Comparison of ENCODE assay signal across 35 cellular contexts in the genomic region with DNA sequence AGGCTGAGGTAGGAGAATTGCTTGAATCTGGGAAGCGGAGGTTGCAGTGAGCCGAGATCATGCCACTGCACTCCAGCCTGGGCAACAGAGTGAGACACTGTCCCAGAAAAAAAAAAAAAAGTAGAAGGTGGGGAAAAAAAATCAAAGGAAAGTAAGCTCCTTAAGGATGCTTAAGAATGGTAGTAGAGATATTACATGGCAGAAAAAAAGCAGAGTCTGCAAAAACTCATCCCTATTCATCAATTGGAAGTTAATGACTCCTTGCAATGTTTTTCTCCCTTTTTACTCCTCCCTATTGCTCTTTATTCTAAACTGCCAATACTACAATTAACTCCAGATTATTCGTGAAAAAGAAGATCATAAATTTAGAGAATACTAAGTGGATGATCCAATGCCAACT. TPM values are rescaled to one million over a fixed set of nuclear protein-coding genes. Genes with fewer than 3 reads are reported as not detected.
"Had no signal": no experiment of that assay in that cellular context is flagged by ENCODE, and none has a peak within 500 bp of the region (broad histone marks: within the 10 kb centered on the region; RNA-seq: fewer than 3 reads in every experiment).

No MANE protein-coding gene starts in this region.

- H3K27me3 ChIP-seq: adrenal gland, body of pancreas, MG63, Peyer's patch, SJSA1 had no signal

- H3K9ac ChIP-seq: SK-N-SH had no signal

- H3K9me3 ChIP-seq: adrenal gland, body of pancreas, MG63, Peyer's patch, SJSA1, SK-N-SH had no signal

- H3K36me3 ChIP-seq: adrenal gland, Peyer's patch had no signal

- H3K4me3 Mint-ChIP-seq: activated CD4-positive, alpha-beta T cell treated with anti-CD3 and anti-CD28 coated beads for 36 hours; activated CD4-positive, alpha-beta T cell treated with anti-CD3 and anti-CD28 coated beads, Interleukin-2, amount 10 ng/mL, durations not matched to agents 7 days and 5 days; activated CD8-positive, alpha-beta T cell treated with anti-CD3 and anti-CD28 coated beads, Interleukin-2, amount 10 ng/mL, durations not matched to agents 7 days and 5 days; activated T-cell treated with anti-CD3 and anti-CD28 coated beads, Interleukin-2, amount 50 U/mL, for 24 hours; T-helper 1 cell treated with Interleukin-12 subunit alpha and Interleukin-12 subunit beta and Interleukin-4 antibody, amounts not matched to agents 30 μg/mL and 1 μg/mL, for 36 hours; T-helper 2 cell treated with Interferon-gamma antibody and Interleukin-4, amounts not matched to agents 5 μg/mL and 100 μg/mL, for 36 hours had no signal

- ATAC-seq: activated CD4-positive, alpha-beta T cell treated with anti-CD3 and anti-CD28 coated beads for 36 hours; activated CD4-positive, CD25-positive, alpha-beta regulatory T cell treated with anti-CD3 and anti-CD28 coated beads, Interleukin-2, amount 50 U/mL, for 24 hours; activated CD8-positive, alpha-beta T cell treated with anti-CD3 and anti-CD28 coated beads, Interleukin-2, amount 10 ng/mL, durations not matched to agents 7 days and 5 days; activated naive CD4-positive, alpha-beta T cell treated with anti-CD3 and anti-CD28 coated beads, Interleukin-2, amount 50 U/mL, for 72 hours; body of pancreas; PC-3 had no signal

- DNase-seq: activated CD4-positive, alpha-beta T cell treated with anti-CD3 and anti-CD28 coated beads for 36 hours; activated CD4-positive, alpha-beta T cell treated with anti-CD3 and anti-CD28 coated beads, Interleukin-2, amount 10 ng/mL, durations not matched to agents 7 days and 5 days; activated CD4-positive, alpha-beta T cell treated with anti-CD3 and anti-CD28 coated beads, Interleukin-2, amount 50 U/mL, for 48 hours; activated CD8-positive, alpha-beta T cell treated with anti-CD3 and anti-CD28 coated beads, Interleukin-2, amount 10 ng/mL, durations not matched to agents 7 days and 5 days; activated gamma-delta T cell; activated naive CD4-positive, alpha-beta T cell treated with Interleukin-2 at 50 U/mL for 16 hours; activated T-cell treated with anti-CD3 and anti-CD28 coated beads, Interleukin-2, amount 50 U/mL, for 24 hours; adrenal gland; body of pancreas; central memory CD4-positive, alpha-beta T cell; Kasumi-1; MG63; NCI-H1048; NCI-H1105 treated with DMSO at 0.1 percent for 48 hours; NCI-H1436; NCI-H1694; NCI-H1930; NCI-H2081 treated with DMSO at 0.1 percent for 48 hours; NCI-H226; NCI-H446 treated with DMSO at 0.1 percent for 48 hours; NCI-H748 treated with DMSO at 0.1 percent for 48 hours; NK-92 treated with Interleukin-12 subunit alpha and Interleukin-12 subunit beta, amount 100 ng/mL, for 24 hours; PC-3; Peyer's patch; RPMI8226; SHP77 treated with DMSO at 0.1 percent for 48 hours; SK-N-SH had no signal

- H3K4me1 Mint-ChIP-seq: activated CD4-positive, alpha-beta T cell treated with anti-CD3 and anti-CD28 coated beads for 36 hours; activated CD4-positive, alpha-beta T cell treated with anti-CD3 and anti-CD28 coated beads, Interleukin-2, amount 10 ng/mL, durations not matched to agents 7 days and 5 days had no signal

- H3K36me3 Mint-ChIP-seq: activated naive CD4-positive, alpha-beta T cell treated with anti-CD3 and anti-CD28 coated beads, Interleukin-2, amount 50 U/mL, for 72 hours had no signal

- H3K27ac Mint-ChIP-seq: activated CD4-positive, alpha-beta T cell treated with anti-CD3 and anti-CD28 coated beads for 36 hours; activated CD4-positive, alpha-beta T cell treated with anti-CD3 and anti-CD28 coated beads, Interleukin-2, amount 10 ng/mL, durations not matched to agents 7 days and 5 days; activated CD8-positive, alpha-beta T cell treated with anti-CD3 and anti-CD28 coated beads, Interleukin-2, amount 10 ng/mL, durations not matched to agents 7 days and 5 days; activated naive CD4-positive, alpha-beta T cell treated with anti-CD3 and anti-CD28 coated beads, Interleukin-2, amount 50 U/mL, for 72 hours; activated T-cell treated with anti-CD3 and anti-CD28 coated beads, Interleukin-2, amount 50 U/mL, for 24 hours; activated T-helper 2 cell treated with anti-CD3 and anti-CD28 coated beads, Interferon-gamma antibody, Interleukin-2, Interleukin-4, amounts not matched to agents 10 μg/mL and 5 μg/mL and 100 μg/mL, durations not matched to agents 14 hours and 24 hours and 36 hours; T-helper 1 cell treated with Interleukin-12 subunit alpha and Interleukin-12 subunit beta and Interleukin-4 antibody, amounts not matched to agents 30 μg/mL and 1 μg/mL, for 36 hours; T-helper 2 cell treated with Interferon-gamma antibody and Interleukin-4, amounts not matched to agents 5 μg/mL and 100 μg/mL, for 36 hours had no signal

- H3K27ac ChIP-seq: adrenal gland, body of pancreas, Peyer's patch, SJSA1 had no signal

- FAIRE-seq: astrocyte, bronchial epithelial cell had no signal

- H3K9me3 Mint-ChIP-seq: activated CD4-positive, alpha-beta T cell treated with anti-CD3 and anti-CD28 coated beads, Interleukin-2, amount 10 ng/mL, durations not matched to agents 7 days and 5 days; activated naive CD4-positive, alpha-beta T cell treated with anti-CD3 and anti-CD28 coated beads, Interleukin-2, amount 50 U/mL, for 72 hours; activated T-cell treated with anti-CD3 and anti-CD28 coated beads, Interleukin-2, amount 50 U/mL, for 24 hours; activated T-helper 2 cell treated with anti-CD3 and anti-CD28 coated beads, Interferon-gamma antibody, Interleukin-2, Interleukin-4, amounts not matched to agents 10 μg/mL and 5 μg/mL and 100 μg/mL, durations not matched to agents 14 hours and 24 hours and 36 hours; T-helper 1 cell treated with Interleukin-12 subunit alpha and Interleukin-12 subunit beta and Interleukin-4 antibody, amounts not matched to agents 30 μg/mL and 1 μg/mL, for 36 hours; T-helper 2 cell treated with Interferon-gamma antibody and Interleukin-4, amounts not matched to agents 5 μg/mL and 100 μg/mL, for 36 hours had no signal

- H3K4me2 ChIP-seq: SK-N-SH had no signal

- H3K4me3 ChIP-seq: adrenal gland, body of pancreas, MG63, Peyer's patch, SJSA1 had no signal

RNA-seq across cellular contexts. Expression of gene ENAH, which starts 23.4 kb away (rescaled TPM):
- total RNA-seq: activated CD4-positive, alpha-beta T cell treated with anti-CD3 and anti-CD28 coated beads, Interleukin-2, amount 10 ng/mL, durations not matched to agents 7 days and 5 days; activated CD8-positive, alpha-beta T cell treated with anti-CD3 and anti-CD28 coated beads, Interleukin-2, amount 10 ng/mL, durations not matched to agents 7 days and 5 days had no signal
